Comparison of ENCODE assay signal across 17 cellular contexts in the genomic region with DNA sequence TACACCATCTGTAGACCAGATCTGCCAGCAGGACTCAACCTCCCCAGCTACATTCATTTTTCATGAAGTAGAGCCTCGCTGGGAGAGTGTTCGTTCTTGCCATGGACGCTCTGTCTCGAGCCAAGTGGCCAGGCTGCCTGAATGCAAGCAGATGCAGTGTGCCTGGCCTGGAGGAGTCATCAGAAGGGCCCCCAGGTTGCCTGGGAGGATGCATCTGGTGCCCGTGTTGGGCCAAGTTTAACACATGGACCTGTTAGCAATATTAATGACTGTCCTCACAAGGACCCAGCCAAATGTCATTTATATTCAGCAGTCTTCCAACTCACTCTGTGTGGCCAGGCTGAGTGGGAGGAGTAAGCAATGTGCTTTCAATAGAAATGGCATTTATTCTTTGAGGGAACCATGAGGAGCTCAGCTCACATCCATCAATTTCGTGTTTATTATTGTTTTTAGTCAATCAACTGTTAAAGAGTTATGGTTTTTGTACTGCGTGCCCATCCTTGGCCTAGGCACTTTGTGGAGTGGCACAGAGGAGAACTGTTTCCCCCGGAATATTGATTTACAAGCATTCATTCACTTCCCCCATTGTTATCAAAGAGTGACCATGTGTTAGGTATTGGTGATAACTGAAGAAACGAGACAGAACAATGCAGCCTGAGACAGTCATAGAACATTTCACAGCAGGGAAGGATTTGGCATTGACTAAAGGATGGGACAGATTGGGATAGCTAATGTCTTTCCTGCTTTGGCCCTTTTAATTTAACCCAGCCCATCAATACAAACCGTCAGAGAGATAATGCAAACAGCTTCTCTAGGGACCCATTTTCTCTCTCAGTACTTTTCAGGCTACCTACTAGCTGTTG.
DNase-seq lines count a peak whose midpoint lies in the region; TF ChIP-seq lines count a peak whose summit lies in the region.
"Had no signal": no experiment of that assay in that cellular context is flagged by ENCODE, and none has a peak within 500 bp of the region (broad histone marks: within the 10 kb centered on the region; RNA-seq: fewer than 3 reads in every experiment).

No MANE protein-coding gene starts in this region.

- no peak overlapping the region for H4K8ac ChIP-seq in neuronal stem cell (ENCODE audit: low read depth, low read length)

- H3K4me3 ChIP-seq in neuronal stem cell (ENCODE audit: low read length in 2 of 2), result no peak overlapping the region
- H3K4me3 ChIP-seq in tibial nerve, result no peak overlapping the region
- H3K4me3 ChIP-seq in coronary artery, result no peak overlapping the region
- H3K4me3 ChIP-seq: BLaER1 treated with 17β-estradiol and CSF1 and Interleukin-3, amounts not matched to agents 10 nM and 100 nM; HAP-1 had no signal

- no peak overlapping the region for H3K18ac ChIP-seq in neuronal stem cell (ENCODE audit: low read length)

- DNase-seq in DMS 273 (lab: John Stamatoyannopoulos, UW; ENCODE audit: unreplicated experiment) (peak; percentile 57), DMS 273 treated with DMSO at 0.1 percent for 48 hours (lab: John Stamatoyannopoulos, UW) (no peak), cerebellum (ENCODE audit: low spot score) (peak; percentile 73), neuronal stem cell (ENCODE audit: low spot score) (no peak), RWPE1 (ENCODE audit: low spot score) (no peak), tibial nerve (ENCODE audit: low spot score in 2 of 2) (no peak), NCI-H1694 (lab: John Stamatoyannopoulos, UW) (no peak), coronary artery (ENCODE audit: low spot score) (no peak)
- DNase-seq: ACHN; CD4-positive, CD25-positive, alpha-beta regulatory T cell; DMS153; DMS79 treated with DMSO at 0.1 percent for 48 hours; EL; GDM1 had no signal

- peak overlapping the region; percentile 7 for H2AFZ ChIP-seq in neuronal stem cell (ENCODE audit: low read length)

- no peak overlapping the region for H3K4ac ChIP-seq in neuronal stem cell (ENCODE audit: low read length)

- H2BK5ac ChIP-seq in neuronal stem cell (ENCODE audit: low read length), result no peak overlapping the region

- TF ChIP-seq CTCF in RWPE1 (conservative IDR thresholded peaks at IDR 0.05; ENCODE audit: low read depth), result no peak
- TF ChIP-seq CTCF in tibial nerve (IDR thresholded peaks at IDR 0.05), result no peak
- TF ChIP-seq CTCF in coronary artery (IDR thresholded peaks at IDR 0.05), result no peak

- no peak overlapping the region for H4K91ac ChIP-seq in neuronal stem cell (ENCODE audit: low read depth, low read length, poor library complexity)

- no peak overlapping the region for H2BK120ac ChIP-seq in neuronal stem cell (ENCODE audit: low read depth, low read length)

- no peaks in the 10 kb centered on the region for H3K9me3 ChIP-seq in neuronal stem cell (replicated peaks in 1 of 2; ENCODE audit: control insufficient read depth in 2 of 2, insufficient read depth in 1 of 2, low read depth in 1 of 2, low read length in 2 of 2)
- no peaks in the 10 kb centered on the region for H3K9me3 ChIP-seq in tibial nerve
- H3K9me3 ChIP-seq: BLaER1 treated with 17β-estradiol and CSF1 and Interleukin-3, amounts not matched to agents 10 nM and 100 nM; HAP-1 had no signal

- POLR2A ChIA-PET in RWPE1 (lab: Yijun Ruan, JAX; ENCODE audit: low non-redundant PET), result no interaction called here

- no peak overlapping the region for H2BK15ac ChIP-seq in neuronal stem cell (ENCODE audit: low read length)

- no peak overlapping the region for H3K23ac ChIP-seq in neuronal stem cell (ENCODE audit: low read depth, low read length, poor library complexity)

- no peaks in the 10 kb centered on the region for H3K79me1 ChIP-seq in neuronal stem cell (ENCODE audit: low read depth, low read length)

- no peak overlapping the region for H2AK5ac ChIP-seq in neuronal stem cell (ENCODE audit: low read depth, low read length)

- H3K36me3 ChIP-seq in neuronal stem cell (replicated peaks in 1 of 2; ENCODE audit: control insufficient read depth in 2 of 2, insufficient read depth in 2 of 2, low read length in 2 of 2) (no peaks in the 10 kb centered on the region), tibial nerve (no peaks in the 10 kb centered on the region)
- H3K36me3 ChIP-seq: BLaER1 treated with 17β-estradiol and CSF1 and Interleukin-3, amounts not matched to agents 10 nM and 100 nM; HAP-1 had no signal

- H3K27me3 ChIP-seq in neuronal stem cell (ENCODE audit: control insufficient read depth in 3 of 3, insufficient read depth in 3 of 3, low read depth in 1 of 3, low read length in 3 of 3) (no peaks in the 10 kb centered on the region), tibial nerve (no peaks in the 10 kb centered on the region)
- H3K27me3 ChIP-seq: BLaER1 treated with 17β-estradiol and CSF1 and Interleukin-3, amounts not matched to agents 10 nM and 100 nM had no signal

- CTCF ChIA-PET in RWPE1 (lab: Yijun Ruan, JAX), result interaction anchor here (0.6 kb wide), 1 partner anchor 67 kb away, joined by 3 read pairs; no protein-coding TSS in a partner anchor

- no CpG with 5 or more reads among the region's 10 CpGs for WGBS in neuronal stem cell (ENCODE audit: extremely low coverage in 2 of 2, insufficient read length in 2 of 2, insufficient replicate concordance in 1 of 2), 2 donors
- WGBS in tibial nerve, 2 donors, result 83 to 85% methylated on average over 9 to 10 of the region's 10 CpGs

- H3K9ac ChIP-seq in neuronal stem cell (ENCODE audit: low read depth, low read length, poor library complexity), result no peak overlapping the region
- H3K9ac ChIP-seq: BLaER1 treated with 17β-estradiol and CSF1 and Interleukin-3, amounts not matched to agents 10 nM and 100 nM had no signal

- no peak overlapping the region for H3K14ac ChIP-seq in neuronal stem cell (ENCODE audit: low read length)

- no peak overlapping the region for H3K4me2 ChIP-seq in neuronal stem cell (ENCODE audit: insufficient read depth, low read length, poor library complexity, severe bottlenecking)

- H3K4me1 ChIP-seq in neuronal stem cell (ENCODE audit: control insufficient read depth in 2 of 2, insufficient read depth in 1 of 2, low read depth in 1 of 2, low read length in 2 of 2) (peaks cover 1 to 12% of the 10 kb centered on the region in 2 donors), tibial nerve (no peaks in the 10 kb centered on the region)
- H3K4me1 ChIP-seq: HAP-1 had no signal

- no peak for TF ChIP-seq POLR2A in tibial nerve (IDR thresholded peaks at IDR 0.05)

- H3K27ac ChIP-seq in neuronal stem cell (replicated peaks; ENCODE audit: low read length) (no peak overlapping the region), RWPE1 (no peak overlapping the region), tibial nerve (no peak overlapping the region), coronary artery (no peak overlapping the region)
- H3K27ac ChIP-seq: 22Rv1 had no signal

- no peak overlapping the region for H2BK12ac ChIP-seq in neuronal stem cell (ENCODE audit: low read length)

- TF ChIP-seq EP300 in tibial nerve (IDR thresholded peaks at IDR 0.05), result no peak

Comparison
In these comparisons a context has a peak if more than half of its experiments do, and no peak if none do; other contexts are left out.
1. DNase-seq: peak in DMS 273 (single experiment) and cerebellum (single experiment); none in DMS 273 treated with DMSO at 0.1 percent for 48 hours (single experiment), neuronal stem cell (single experiment), RWPE1 (single experiment), tibial nerve (0 of 2), NCI-H1694 (single experiment) and coronary artery (single experiment).